Comparison of ENCODE assay signal across 31 cellular contexts in the genomic region with DNA sequence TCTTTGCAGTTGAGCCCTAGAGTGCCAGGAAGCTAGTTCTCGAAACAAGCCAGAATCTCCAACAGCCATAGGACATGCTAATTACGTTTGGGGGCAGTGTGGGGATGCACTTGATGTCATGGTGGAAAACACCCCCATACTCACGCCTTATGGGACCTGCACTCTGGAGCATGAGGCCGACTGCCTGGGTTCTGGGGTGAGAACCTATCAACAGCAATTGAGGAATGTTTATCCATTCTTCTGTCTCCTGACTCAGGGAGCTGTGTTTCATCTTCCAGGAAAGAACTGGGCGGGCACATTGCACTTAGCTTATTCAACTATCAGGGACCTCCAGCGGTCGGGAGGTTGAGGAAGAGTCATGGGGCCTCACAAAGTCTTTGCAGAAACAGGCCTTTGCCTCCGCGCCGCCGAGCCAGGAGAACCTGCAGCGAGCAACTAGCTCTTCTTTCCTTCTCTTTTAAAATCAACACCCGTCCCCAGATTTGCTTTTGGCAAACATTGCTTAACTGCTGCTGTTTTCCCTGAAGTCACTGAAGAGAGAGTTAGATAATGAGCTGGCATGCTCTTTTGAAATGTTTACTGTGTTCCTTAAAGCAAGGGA.
A peak's percentile ranks its signal among the peaks of the same experiment; 100 is the strongest.
DNase-seq lines count a peak whose midpoint lies in the region; ATAC-seq, FAIRE-seq and TF ChIP-seq lines count a peak whose summit lies in the region.
"Had no signal": no experiment of that assay in that cellular context is flagged by ENCODE, and none has a peak within 500 bp of the region (broad histone marks: within the 10 kb centered on the region; RNA-seq: fewer than 3 reads in every experiment).

No MANE protein-coding gene starts in this region.

- ATAC-seq in left ventricle myocardium superior, result peak; percentile 47
- peak in 3 of 4 donors; percentile 60 to 72 (median 67) for ATAC-seq in pancreas
- ATAC-seq: body of pancreas; foreskin keratinocyte; naive thymus-derived CD4-positive, alpha-beta T cell; stimulated activated effector memory CD8-positive, alpha-beta T cell treated with anti-CD3 and anti-CD28 coated beads, Interleukin-12 subunit alpha, Interleukin-12 subunit beta, amount 100 ng/mL, for 72 hours had no signal

- H3K4me1 ChIP-seq in right atrium auricular region, result peaks cover 0 to 5% of the 10 kb centered on the region in 2 donors
- H3K4me1 ChIP-seq in pancreas, result peaks cover 0 to 15% (median 0%) of the 10 kb centered on the region in 3 donors
- no peaks in the 10 kb centered on the region for H3K4me1 ChIP-seq in colonic mucosa
- H3K4me1 ChIP-seq: foreskin keratinocyte, Peyer's patch, suprapubic skin had no signal

- no peak for FAIRE-seq in pancreas (lab: Jason Lieb, UNC)
- FAIRE-seq: A204.1, GM12892 had no signal

- H3K36me3 ChIP-seq in right atrium auricular region, result no peaks in the 10 kb centered on the region
- H3K36me3 ChIP-seq in pancreas, result no peaks in the 10 kb centered on the region
- H3K36me3 ChIP-seq in colonic mucosa, result no peaks in the 10 kb centered on the region
- H3K36me3 ChIP-seq: Peyer's patch, suprapubic skin, WERI-Rb-1 had no signal

- H3K4me3 ChIP-seq in right atrium auricular region, result no peak overlapping the region
- no peak overlapping the region for H3K4me3 ChIP-seq in pancreas
- no peak overlapping the region for H3K4me3 ChIP-seq in colonic mucosa
- H3K4me3 ChIP-seq: body of pancreas, GM23248, Peyer's patch, suprapubic skin had no signal

- WGBS in pancreas, 2 donors, result 41 to 42% methylated on average over 13 of the region's 13 CpGs

- no peak overlapping the region for H3K27ac ChIP-seq in right atrium auricular region
- H3K27ac ChIP-seq in pancreas, result no peak overlapping the region
- no peak overlapping the region for H3K27ac ChIP-seq in colonic mucosa
- H3K27ac ChIP-seq: body of pancreas, foreskin keratinocyte, GM23248, Peyer's patch, suprapubic skin, WERI-Rb-1 had no signal

- peak; percentile 48 for DNase-seq in left ventricle myocardium superior
- no peak for DNase-seq in right atrium auricular region (ENCODE audit: low spot score)
- DNase-seq in inferior parietal cortex (ENCODE audit: extremely low spot score), result peak; percentile 58
- DNase-seq in pancreas, result no peak
- DNase-seq in colonic mucosa, result no peak
- DNase-seq in OCI-M2 (lab: John Stamatoyannopoulos, UW; ENCODE audit: unreplicated experiment), result no peak
- DNase-seq in globus pallidus (ENCODE audit: low spot score), result no peak
- DNase-seq in dedifferentiated amniotic fluid mesenchymal stem cell (ENCODE audit: extremely low spot score), result no peak
- DNase-seq: activated CD4-positive, alpha-beta T cell treated with anti-CD3 and anti-CD28 coated beads, Interleukin-2, amount 10 ng/mL, durations not matched to agents 24 days and 14 days; activated gamma-delta T cell treated with Interleukin-2 at 50 U/mL for 16 hours; activated T-cell treated with anti-CD3 and anti-CD28 coated beads, Interleukin-2, amount 50 U/mL, for 24 hours; CD8-positive, alpha-beta memory T cell; DMS153; effector CD8-positive, alpha-beta T cell; erythroblast; foreskin keratinocyte; GM23248; naive thymus-derived CD4-positive, alpha-beta T cell; NCI-H1048; NCI-H1694; NCI-H2171 treated with DMSO at 0.1 percent for 48 hours; NCI-H510A treated with DMSO at 0.1 percent for 48 hours; SIG-M5; stimulated activated CD4-positive, alpha-beta T cell treated with anti-CD3 and anti-CD28 coated beads, Interleukin-4, amount 100 ng/mL, for 24 hours; WERI-Rb-1 had no signal

- intact Hi-C loops in left ventricle myocardium superior (cut with micrococcal nuclease) (no loop called here), pancreas (cut with DNase I) (no loop called here), colonic mucosa (cut with DNase I) (no loop called here)

- H3K27me3 ChIP-seq in right atrium auricular region (no peaks in the 10 kb centered on the region), pancreas (no peaks in the 10 kb centered on the region), colonic mucosa (no peaks in the 10 kb centered on the region)
- H3K27me3 ChIP-seq: body of pancreas, foreskin keratinocyte, Peyer's patch had no signal

- H3K9me3 ChIP-seq in right atrium auricular region (no peaks in the 10 kb centered on the region), pancreas (no peaks in the 10 kb centered on the region), colonic mucosa (no peaks in the 10 kb centered on the region)
- H3K9me3 ChIP-seq: body of pancreas, Peyer's patch, suprapubic skin had no signal

- H3K9ac ChIP-seq in colonic mucosa (ENCODE audit: low read depth in 2 of 2, low read length in 2 of 2), result no peak overlapping the region
- H3K9ac ChIP-seq: GM23248 had no signal

- no peak for TF ChIP-seq CTCF in right atrium auricular region (IDR thresholded peaks at IDR 0.05)
- TF ChIP-seq CTCF in pancreas (IDR thresholded peaks at IDR 0.05), result no peak
- TF ChIP-seq CTCF in colonic mucosa (IDR thresholded peaks at IDR 0.05), result no peak

Comparison
In these comparisons a context has a peak if more than half of its experiments do, and no peak if none do; other contexts are left out.
1. DNase-seq: peak in left ventricle myocardium superior (single experiment) and inferior parietal cortex (single experiment); none in right atrium auricular region (single experiment), pancreas (0 of 6), colonic mucosa (single experiment), OCI-M2 (single experiment), globus pallidus (single experiment) and dedifferentiated amniotic fluid mesenchymal stem cell (single experiment).